ENCODE assay signal across 18 cellular contexts in the genomic region with DNA sequence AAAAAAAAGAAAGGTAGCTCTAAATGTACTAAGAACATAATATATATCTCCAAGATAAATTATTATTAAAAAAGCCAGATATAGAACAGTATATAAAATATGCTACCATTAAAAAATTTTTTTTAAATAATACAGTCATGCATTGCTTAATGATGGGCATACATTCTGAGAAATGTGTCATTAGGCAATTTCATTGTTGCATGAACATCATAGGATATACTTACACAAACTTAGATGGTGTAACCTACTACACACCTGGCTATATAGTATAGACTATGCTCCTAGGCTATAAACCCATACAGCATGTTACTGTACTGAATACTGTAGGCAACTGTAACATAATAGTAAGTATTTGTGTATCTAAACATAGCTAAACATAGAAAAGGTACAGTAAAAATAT. TPM values are rescaled to one million over a fixed set of nuclear protein-coding genes. Genes with fewer than 3 reads are reported as not detected.
A peak's percentile ranks its signal among the peaks of the same experiment; 100 is the strongest.
DNase-seq lines count a peak whose midpoint lies in the region; FAIRE-seq and TF ChIP-seq lines count a peak whose summit lies in the region.
"Had no signal": no experiment of that assay in that cellular context is flagged by ENCODE, and none has a peak within 500 bp of the region (broad histone marks: within the 10 kb centered on the region; RNA-seq: fewer than 3 reads in every experiment).

No MANE protein-coding gene starts in this region.

- no peaks in the 10 kb centered on the region for H3K4me1 Mint-ChIP-seq in activated CD4-positive, alpha-beta memory T cell treated with anti-CD3 and anti-CD28 coated beads, Interleukin-2, amount 10 ng/mL, durations not matched to agents 7 days and 5 days
- H3K4me1 Mint-ChIP-seq: CD4-positive, alpha-beta memory T cell had no signal

- 0 out of 2 replicates have a peak overlapping the region, but pooled peaks have one; percentile 76 for H3K4me2 ChIP-seq in PC-9
- no peak overlapping the region for H3K4me2 ChIP-seq in hepatocyte

- H2AFZ ChIP-seq in PC-9 (no peak overlapping the region), hepatocyte (no peak overlapping the region)

- H3K9me3 ChIP-seq in PC-9 (ENCODE audit: insufficient read depth, low read depth) (peaks cover 9% of the 10 kb centered on the region; the same call in 1 of the 2 replicates), hepatocyte (ENCODE audit: low read depth) (no peaks in the 10 kb centered on the region), vagina (no peaks in the 10 kb centered on the region)
- H3K9me3 ChIP-seq: BE2C, HAP-1 had no signal

- peak in 1 of 2 experiments; percentile 42 for DNase-seq in PC-9
- peak; percentile 63 for DNase-seq in bronchial epithelial cell (ENCODE audit: low read depth)
- DNase-seq in hepatocyte (ENCODE audit: low spot score) = no peak
- DNase-seq in vagina (ENCODE audit: extremely low spot score in 2 of 2) = no peak
- DNase-seq in GM10266 (ENCODE audit: extremely low spot score) = no peak
- no peak for DNase-seq in activated CD4-positive, alpha-beta memory T cell treated with anti-CD3 and anti-CD28 coated beads, Interleukin-2, amount 10 ng/mL, durations not matched to agents 7 days and 5 days
- DNase-seq in SW480 (ENCODE audit: low spot score) = no peak
- DNase-seq: BE2C; CD4-positive, alpha-beta memory T cell; DMS79 had no signal

- intact Hi-C loops in PC-9 (cut with micrococcal nuclease; ENCODE audit: unreplicated experiment) (no loop called here), vagina (cut with DNase I) (no loop called here)

- TF ChIP-seq POLR2A in vagina (IDR thresholded peaks at IDR 0.05) = no peak

- peak overlapping the region; percentile 99 for H3K27ac ChIP-seq in PC-9
- H3K27ac ChIP-seq in hepatocyte = peak overlapping the region; percentile 95
- H3K27ac ChIP-seq in vagina = peak overlapping the region; percentile 64
- H3K27ac ChIP-seq: C4-2B, HL-60 had no signal

- no TSS peak for BruUV-seq in PC-9 (replicated peaks; lab: Mats Ljungman, UMichigan)

- H3K4me1 ChIP-seq in PC-9 (replicated peaks; ENCODE audit: insufficient read depth) = peaks cover 93% of the 10 kb centered on the region
- H3K4me1 ChIP-seq in hepatocyte (ENCODE audit: insufficient read depth) = peaks cover 42% of the 10 kb centered on the region
- H3K4me1 ChIP-seq in vagina = peaks cover 86% of the 10 kb centered on the region
- H3K4me1 ChIP-seq: HAP-1 had no signal

- CTCF ChIA-PET in PC-9 (lab: Charles Lee) = interaction anchor here (0.7 kb wide), 1 partner anchor 21 kb away, joined by 4 read pairs; no protein-coding TSS in a partner anchor
- CTCF ChIA-PET in activated CD4-positive, alpha-beta memory T cell treated with anti-CD3 and anti-CD28 coated beads, Interleukin-2, amount 10 ng/mL, durations not matched to agents 7 days and 5 days (lab: Charles Lee) = interaction anchor here (2.0 kb wide), 1 partner anchor 36 kb away, joined by 5 read pairs; no protein-coding TSS in a partner anchor

- TF ChIP-seq CTCF in PC-9 (conservative IDR thresholded peaks at IDR 0.05) (no peak), bronchial epithelial cell (IDR thresholded peaks at IDR 0.05; ENCODE audit: insufficient read depth, low read length, severe bottlenecking) (no peak), hepatocyte (IDR thresholded peaks at IDR 0.05; ENCODE audit: poor library complexity) (no peak), vagina (IDR thresholded peaks at IDR 0.05) (no peak), GM10266 (IDR thresholded peaks at IDR 0.05; ENCODE audit: control insufficient read depth, insufficient read depth, low read depth, missing control alignments) (no peak)

- H3K27me3 Mint-ChIP-seq in activated CD4-positive, alpha-beta memory T cell treated with anti-CD3 and anti-CD28 coated beads, Interleukin-2, amount 10 ng/mL, durations not matched to agents 7 days and 5 days = no peaks in the 10 kb centered on the region

- H3K4me3 Mint-ChIP-seq in activated CD4-positive, alpha-beta memory T cell treated with anti-CD3 and anti-CD28 coated beads, Interleukin-2, amount 10 ng/mL, durations not matched to agents 7 days and 5 days = no peak overlapping the region
- H3K4me3 Mint-ChIP-seq: CD4-positive, alpha-beta memory T cell had no signal

- no peaks in the 10 kb centered on the region for H3K9me2 ChIP-seq in PC-9 (ENCODE audit: insufficient read depth)
- no peaks in the 10 kb centered on the region for H3K9me2 ChIP-seq in hepatocyte (replicated peaks; ENCODE audit: insufficient read depth)

- no peaks in the 10 kb centered on the region for H3K79me2 ChIP-seq in PC-9 (ENCODE audit: low read depth)
- H3K79me2 ChIP-seq in hepatocyte = no peaks in the 10 kb centered on the region

- FAIRE-seq in bronchial epithelial cell (lab: Jason Lieb, UNC) = no peak
- FAIRE-seq: A204.1, GM12892, GM19239, H1 had no signal

- no peaks in the 10 kb centered on the region for H3K9me3 Mint-ChIP-seq in activated CD4-positive, alpha-beta memory T cell treated with anti-CD3 and anti-CD28 coated beads, Interleukin-2, amount 10 ng/mL, durations not matched to agents 7 days and 5 days
- H3K9me3 Mint-ChIP-seq: CD4-positive, alpha-beta memory T cell had no signal

- H3K36me3 ChIP-seq in PC-9 (ENCODE audit: low read depth) (no peaks in the 10 kb centered on the region; the same call in 1 of the 2 replicates), bronchial epithelial cell (ENCODE audit: control insufficient read depth, insufficient read depth, low read length) (no peaks in the 10 kb centered on the region), hepatocyte (replicated peaks; ENCODE audit: insufficient read depth, low read depth) (no peaks in the 10 kb centered on the region), vagina (no peaks in the 10 kb centered on the region)
- H3K36me3 ChIP-seq: BE2C, HAP-1 had no signal

- H3K27ac Mint-ChIP-seq in activated CD4-positive, alpha-beta memory T cell treated with anti-CD3 and anti-CD28 coated beads, Interleukin-2, amount 10 ng/mL, durations not matched to agents 7 days and 5 days = no peak overlapping the region
- H3K27ac Mint-ChIP-seq: CD4-positive, alpha-beta memory T cell had no signal

- H4K20me1 ChIP-seq in PC-9 (ENCODE audit: insufficient read depth) = no peaks in the 10 kb centered on the region
- no peaks in the 10 kb centered on the region for H4K20me1 ChIP-seq in hepatocyte (ENCODE audit: insufficient read depth, poor library complexity, severe bottlenecking)

- no peaks in the 10 kb centered on the region for H3K36me3 Mint-ChIP-seq in activated CD4-positive, alpha-beta memory T cell treated with anti-CD3 and anti-CD28 coated beads, Interleukin-2, amount 10 ng/mL, durations not matched to agents 7 days and 5 days (ENCODE audit: low read depth)
- H3K36me3 Mint-ChIP-seq: CD4-positive, alpha-beta memory T cell had no signal

- H3K4me3 ChIP-seq in PC-9 (no peak overlapping the region), bronchial epithelial cell (ENCODE audit: low read depth, low read length) (no peak overlapping the region), hepatocyte (no peak overlapping the region), vagina (no peak overlapping the region)
- H3K4me3 ChIP-seq: HAP-1 had no signal

- H3K27me3 ChIP-seq in PC-9 (ENCODE audit: insufficient read depth, low read depth) = no peaks in the 10 kb centered on the region
- no peaks in the 10 kb centered on the region for H3K27me3 ChIP-seq in bronchial epithelial cell (ENCODE audit: control insufficient read depth, insufficient read depth, low read length)
- H3K27me3 ChIP-seq in hepatocyte = no peaks in the 10 kb centered on the region
- H3K27me3 ChIP-seq in vagina = no peaks in the 10 kb centered on the region
- H3K27me3 ChIP-seq: BE2C had no signal

- H3F3A ChIP-seq in PC-9 (ENCODE audit: insufficient read depth, low read depth) = peaks cover 77% of the 10 kb centered on the region

- POLR2A ChIA-PET in PC-9 (lab: Charles Lee; ENCODE audit: unreplicated experiment) = no interaction called here
- POLR2A ChIA-PET in activated CD4-positive, alpha-beta memory T cell treated with anti-CD3 and anti-CD28 coated beads, Interleukin-2, amount 10 ng/mL, durations not matched to agents 7 days and 5 days (lab: Charles Lee) = no interaction called here

RNA-seq across cellular contexts. Expression of a gene that starts 18.3 kb away (rescaled TPM):
- 96.6 and 125 TPM in 2 replicates for total RNA-seq in PC-9 (2021)
- total RNA-seq in bronchial epithelial cell = 60.0 and 63.1 TPM in 2 replicates
- total RNA-seq in hepatocyte = 255 and 338 TPM in 2 replicates
- 455 and 484 TPM in 2 replicates for polyA plus RNA-seq in hepatocyte
- 172 TPM for total RNA-seq in vagina
- 10 to 100 TPM; 36.1 to 36.7 TPM for total RNA-seq in activated CD4-positive, alpha-beta memory T cell treated with anti-CD3 and anti-CD28 coated beads, Interleukin-2, amount 10 ng/mL, durations not matched to agents 7 days and 5 days

RNA-seq across cellular contexts. Expression of a gene that starts 57.3 kb away (rescaled TPM):
- total RNA-seq in PC-9 (2021) (1.0 and 1.9 TPM in 2 replicates), bronchial epithelial cell (0.26 and 1.0 TPM in 2 replicates), hepatocyte (2.3 and 3.5 TPM in 2 replicates), vagina (3.9 TPM)
- polyA plus RNA-seq in hepatocyte = 6.0 and 6.8 TPM in 2 replicates
- total RNA-seq in activated CD4-positive, alpha-beta memory T cell treated with anti-CD3 and anti-CD28 coated beads, Interleukin-2, amount 10 ng/mL, durations not matched to agents 7 days and 5 days = not detected
- total RNA-seq: CD4-positive, alpha-beta memory T cell; G401 had no signal
- polyA plus RNA-seq: CD4-positive, alpha-beta memory T cell had no signal
